ENCODE assay signal across 9 cellular contexts in the genomic region with DNA sequence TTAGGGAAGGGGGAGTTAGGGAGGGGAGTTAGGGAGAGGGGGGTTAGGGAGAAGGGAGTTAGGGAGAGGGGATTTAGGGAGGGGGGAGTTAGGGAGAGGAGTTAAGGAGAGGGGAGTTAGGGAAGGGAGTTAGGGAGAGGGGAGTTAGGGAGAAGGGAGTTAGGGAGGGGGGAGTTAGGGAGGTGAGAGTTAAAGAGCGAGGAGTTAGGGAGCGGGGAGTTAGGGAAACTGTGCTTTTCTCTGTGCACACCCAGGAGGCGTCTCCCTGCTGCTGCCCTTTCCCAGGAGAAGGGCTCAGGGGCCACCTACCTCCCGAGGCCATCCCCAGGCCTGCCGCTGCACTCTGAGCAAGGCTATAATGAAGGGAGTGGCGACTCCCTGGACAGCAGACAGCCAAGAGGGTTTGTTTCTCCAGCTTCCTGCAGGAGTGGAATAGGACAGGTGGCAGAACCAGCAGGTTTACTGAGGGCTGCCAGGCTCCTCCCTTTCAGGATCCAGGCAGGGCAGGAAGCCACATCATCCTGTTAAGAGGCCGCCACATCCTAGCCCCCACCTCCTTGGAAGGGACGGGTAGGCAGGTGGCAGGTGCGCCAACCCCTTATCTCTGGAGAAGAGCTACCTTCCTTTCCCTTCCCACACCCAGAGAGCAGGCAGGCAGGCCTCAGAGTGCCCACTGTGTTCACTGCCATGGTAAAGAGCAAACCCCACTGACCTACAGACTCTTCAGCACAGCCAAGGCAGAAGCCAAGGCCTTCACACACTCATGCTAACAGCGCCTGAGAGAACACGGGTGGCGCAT. TPM values are rescaled to one million over a fixed set of nuclear protein-coding genes. Genes with fewer than 3 reads are reported as not detected.
DNase-seq lines count a peak whose midpoint lies in the region; ATAC-seq, FAIRE-seq and TF ChIP-seq lines count a peak whose summit lies in the region.
"Had no signal": no experiment of that assay in that cellular context is flagged by ENCODE, and none has a peak within 500 bp of the region (broad histone marks: within the 10 kb centered on the region; RNA-seq: fewer than 3 reads in every experiment).

No MANE protein-coding gene starts in this region.

- H4K8ac ChIP-seq in H1 (ENCODE audit: extremely low read depth, insufficient read depth, low read length), result no peak overlapping the region

- no peak for TF ChIP-seq RAD21 in H1 (IDR thresholded peaks at IDR 0.05 in 1 of 2, conservative IDR thresholded peaks at IDR 0.05 in 1 of 2; ENCODE audit: low read depth in 2 of 2, low read length in 2 of 2)

- no peak overlapping the region for H2BK15ac ChIP-seq in H1 (ENCODE audit: low read length)

- BruUV-seq in OCI-LY7 (replicated peaks; lab: Mats Ljungman, UMichigan), result no TSS peak

- CTCF ChIA-PET in H1 (lab: Charles Lee; ENCODE audit: partially characterized antibody), result interaction anchor here (0.7 to 1.0 kb wide), 3 partner anchors 15 to 37 kb away, joined by 3 to 4 read pairs (median 4); no protein-coding TSS in a partner anchor
- CTCF ChIA-PET in OCI-LY7 (lab: Charles Lee; ENCODE audit: unreplicated experiment), result interaction anchor here (1.0 kb wide), 1 partner anchor 10 kb away, joined by 4 read pairs; no protein-coding TSS in a partner anchor

- H3K4me3 ChIP-seq in H1 (ENCODE audit: extremely low read depth in 1 of 4, insufficient read depth in 2 of 4, low read depth in 3 of 4, low read length in 4 of 4) (no peak overlapping the region), OCI-LY7 (ENCODE audit: low read depth, low read length, poor library complexity, severe bottlenecking) (no peak overlapping the region)

- H3K9ac ChIP-seq in H1 (replicated peaks in 1 of 4; ENCODE audit: extremely low read depth in 1 of 4, low read depth in 3 of 4, low read length in 3 of 4), result no peak overlapping the region

- no peak overlapping the region for H3K14ac ChIP-seq in H1 (ENCODE audit: insufficient read length)

- WGBS in H1 (ENCODE audit: extremely low coverage in 1 of 2, insufficient coverage in 1 of 2, insufficient read length in 1 of 2, insufficient replicate concordance in 2 of 2, low coverage in 1 of 2, low lambda C conversion rate in 2 of 2, missing lambda C conversion rate in 1 of 2), 2 experiments, result 96 to 100% methylated on average over 2 to 8 of the region's 12 CpGs

- intact Hi-C loops in sciatic nerve (cut with DNase I) (no loop called here), OCI-LY7 (cut with micrococcal nuclease; ENCODE audit: unreplicated experiment) (no loop called here)

- FAIRE-seq in H1 (lab: Jason Lieb, UNC), result no peak

- H3K79me2 ChIP-seq in H1 (ENCODE audit: control insufficient read depth in 1 of 2, insufficient read depth in 2 of 2, low read length in 2 of 2) (peaks cover under 1 to 7% of the 10 kb centered on the region in 2 experiments; a peak in 1 of 4 replicates), OCI-LY7 (ENCODE audit: insufficient read depth, low read depth, low read length) (peaks cover 25% of the 10 kb centered on the region)

- H3K4me1 ChIP-seq in H1 (replicated peaks in 1 of 4; ENCODE audit: control insufficient read depth in 3 of 4, insufficient read depth in 4 of 4, low read length in 3 of 4), result peaks cover 0 to 10% (median 7%) of the 10 kb centered on the region in 4 experiments; a peak in 6 of 7 replicates
- peaks cover 22% of the 10 kb centered on the region for H3K4me1 ChIP-seq in OCI-LY7 (ENCODE audit: insufficient read depth, low read length, poor library complexity, severe bottlenecking)

- H3K27ac ChIP-seq in H1 (ENCODE audit: low read depth, low read length) (no peak overlapping the region), OCI-LY7 (ENCODE audit: low read depth, low read length, poor library complexity, severe bottlenecking) (no peak overlapping the region)

- H3K23ac ChIP-seq in H1 (ENCODE audit: insufficient read length), result no peak overlapping the region

- POLR2A ChIA-PET in H1 (lab: Charles Lee; ENCODE audit: partially characterized antibody) (no interaction called here), OCI-LY7 (lab: Charles Lee) (no interaction called here)

- H3K23me2 ChIP-seq in H1 (ENCODE audit: low read depth, low read length), result peaks cover 7% of the 10 kb centered on the region

- no peaks in the 10 kb centered on the region for H3K9me3 ChIP-seq in H1 (ENCODE audit: insufficient read depth in 2 of 2, low read depth in 1 of 2, low read length in 1 of 2)
- no peaks in the 10 kb centered on the region for H3K9me3 ChIP-seq in OCI-LY7 (ENCODE audit: low read length)

- H3K36me3 ChIP-seq in H1 (ENCODE audit: control insufficient read depth in 2 of 4, insufficient read depth in 4 of 4, low read length in 3 of 4) (no peaks in the 10 kb centered on the region), OCI-LY7 (ENCODE audit: insufficient read depth, low read length) (peaks cover 8% of the 10 kb centered on the region; the same call in 1 of the 2 replicates)

- no peak overlapping the region for H4K91ac ChIP-seq in H1 (replicated peaks; ENCODE audit: insufficient read length, low read length)

- no peak overlapping the region for H3K4ac ChIP-seq in H1 (replicated peaks; ENCODE audit: insufficient read length, low read depth, low read length)

- H3K9me2 ChIP-seq in OCI-LY7 (ENCODE audit: insufficient read depth, low read length), result no peaks in the 10 kb centered on the region

- H2BK12ac ChIP-seq in H1 (ENCODE audit: low read depth, low read length), result no peak overlapping the region

- H2BK5ac ChIP-seq in H1 (ENCODE audit: low read depth, low read length), result no peak overlapping the region

- H3K27me3 ChIP-seq in H1 (replicated peaks in 1 of 4; ENCODE audit: control insufficient read depth in 3 of 4, extremely low read depth in 1 of 4, insufficient read depth in 3 of 4, low read length in 3 of 4), result peaks cover 28 to 77% (median 75%) of the 10 kb centered on the region in 4 experiments

- H3K56ac ChIP-seq in H1 (replicated peaks; ENCODE audit: insufficient read length, low read depth, low read length), result no peak overlapping the region

- no peak overlapping the region for H2BK120ac ChIP-seq in H1 (replicated peaks; ENCODE audit: low read depth, low read length)

- H2AFZ ChIP-seq in H1 (ENCODE audit: low read length) (no peak overlapping the region), OCI-LY7 (ENCODE audit: low read length) (no peak overlapping the region)

- H3K18ac ChIP-seq in H1 (ENCODE audit: extremely low read depth, low read length), result no peak overlapping the region

- no peak for TF ChIP-seq EP300 in H1 (IDR thresholded peaks at IDR 0.05; ENCODE audit: borderline replicate concordance in 1 of 2, low read depth in 2 of 2, low read length in 2 of 2)

- H4K20me1 ChIP-seq in H1 (replicated peaks in 1 of 2; ENCODE audit: control insufficient read depth in 1 of 2, insufficient read depth in 2 of 2, low read length in 2 of 2), result peaks cover 48 to 62% of the 10 kb centered on the region in 2 experiments
- 0 out of 2 replicates have a peak, but pooled peaks cover 3% of the 10 kb centered on the region for H4K20me1 ChIP-seq in OCI-LY7 (ENCODE audit: insufficient read depth, low read length)

- H2AK5ac ChIP-seq in H1 (ENCODE audit: low read depth, low read length), result no peak overlapping the region

- H4K5ac ChIP-seq in H1 (ENCODE audit: insufficient read length, low read depth, low read length), result no peak overlapping the region

- no peak overlapping the region for H2BK20ac ChIP-seq in H1 (ENCODE audit: low read length)

- peak; percentile 41 to 57 for DNase-seq in NCI-H524 (lab: John Stamatoyannopoulos, UW)
- no peak for DNase-seq in NCI-H524 treated with DMSO at 0.1 percent for 48 hours (lab: John Stamatoyannopoulos, UW)
- DNase-seq in NCI-H345 (lab: John Stamatoyannopoulos, UW), result peak; percentile 95
- DNase-seq in H1 (ENCODE audit: low read depth in 1 of 2, low spot score in 2 of 2), result no peak
- DNase-seq in sciatic nerve (ENCODE audit: low spot score), result peak; percentile 48
- no peak for DNase-seq in SW 1271 (lab: John Stamatoyannopoulos, UW)
- no peak for DNase-seq in OCI-LY7 (ENCODE audit: low spot score)
- DNase-seq: stimulated activated CD4-positive, alpha-beta T cell treated with anti-CD3 and anti-CD28 coated beads, Interleukin-1b, Interleukin-23, amount 100 ng/mL, for 48 hours had no signal

- H3K4me2 ChIP-seq in H1 (ENCODE audit: insufficient read depth in 1 of 2, low read depth in 2 of 2, low read length in 2 of 2), result no peak overlapping the region
- H3K4me2 ChIP-seq in OCI-LY7 (ENCODE audit: low read length), result no peak overlapping the region

- TF ChIP-seq POLR2A in H1 (IDR thresholded peaks at IDR 0.05; ENCODE audit: control extremely low read depth in 1 of 2, low read depth in 2 of 2, low read length in 2 of 2), result no peak

- TF ChIP-seq CTCF in H1 (IDR thresholded peaks at IDR 0.05; ENCODE audit: control extremely low read depth in 1 of 3, insufficient read depth in 1 of 3, low read depth in 1 of 3, low read length in 3 of 3) (no peak), OCI-LY7 (conservative IDR thresholded peaks at IDR 0.05; ENCODE audit: low read length) (no peak)

- peaks cover 19% of the 10 kb centered on the region for H3K79me1 ChIP-seq in H1 (ENCODE audit: low read depth, low read length)

- ATAC-seq in sciatic nerve (no peak), GM18502 (IDR thresholded peaks at IDR 0.05; ENCODE audit: poor library complexity, unreplicated experiment) (no peak)

RNA-seq across cellular contexts. Expression of a gene that starts 4.3 kb away (rescaled TPM):
- 30.7 and 32.6 TPM in 2 replicates for total RNA-seq in H1 (2021; fragmentation: NEBNext Ultra II Directional; extraction: Animal tissue kit (Norgen Biotek cat#: 25700))
- 23.0 and 28.3 TPM in 2 replicates for polyA plus RNA-seq in H1 (2011; rRNA removed)
- 19.0 TPM for polyA plus RNA-seq in H1 (2011; cell fraction: cytosol; rRNA removed)
- 28.5 TPM for polyA plus RNA-seq in H1 (2011; cell fraction: nucleus; rRNA removed)
- polyA plus RNA-seq in H1 (2012, experiment 1 of 2), result 19.2 to 24.9 TPM (median 22.0 TPM) in 4 replicates
- polyA plus RNA-seq in H1 (2012, experiment 2 of 2), result 28.3 TPM
- 21.6 TPM for polyA plus RNA-seq in H1 (2013, experiment 1 of 2)
- 24.5 TPM for polyA plus RNA-seq in H1 (2013, experiment 2 of 2)
- polyA minus RNA-seq in H1 (2011; rRNA and poly(A)+ RNA removed), result 23.3 and 23.8 TPM in 2 replicates
- polyA minus RNA-seq in H1 (2011; cell fraction: cytosol; rRNA and poly(A)+ RNA removed), result 28.7 TPM
- 13.1 TPM for polyA minus RNA-seq in H1 (2011; cell fraction: nucleus; rRNA and poly(A)+ RNA removed)
- total RNA-seq in sciatic nerve (28.9 TPM), OCI-LY7 (2022) (51.7 and 60.5 TPM in 2 replicates)
- total RNA-seq in OCI-LY7 (2014; rRNA removed; shearing (Covaris generic)), result 36.3 and 37.2 TPM in 2 replicates

RNA-seq across cellular contexts. Expression of a gene that starts 18.7 kb away (rescaled TPM):
- 2.5 and 3.5 TPM in 2 replicates for total RNA-seq in H1 (2021; fragmentation: NEBNext Ultra II Directional; extraction: Animal tissue kit (Norgen Biotek cat#: 25700))
- 1.5 and 2.1 TPM in 2 replicates for polyA plus RNA-seq in H1 (2011; rRNA removed)
- 1.1 TPM for polyA plus RNA-seq in H1 (2011; cell fraction: cytosol; rRNA removed)
- polyA plus RNA-seq in H1 (2011; cell fraction: nucleus; rRNA removed), result 1.8 TPM
- polyA plus RNA-seq in H1 (2012, experiment 1 of 2), result 1.4 to 2.4 TPM (median 1.9 TPM) in 4 replicates
- polyA plus RNA-seq in H1 (2012, experiment 2 of 2), result 2.1 TPM
- polyA plus RNA-seq in H1 (2013, experiment 1 of 2), result 0.83 TPM
- polyA plus RNA-seq in H1 (2013, experiment 2 of 2), result 0.87 TPM
- polyA minus RNA-seq in H1 (2011; rRNA and poly(A)+ RNA removed), result 0.44 and 0.49 TPM in 2 replicates
- 0.95 TPM for polyA minus RNA-seq in H1 (2011; cell fraction: cytosol; rRNA and poly(A)+ RNA removed)
- 1.3 TPM for polyA minus RNA-seq in H1 (2011; cell fraction: nucleus; rRNA and poly(A)+ RNA removed)
- 22.6 TPM for total RNA-seq in sciatic nerve
- not detected in 2 replicates for total RNA-seq in OCI-LY7 (2014; rRNA removed; shearing (Covaris generic))
- not detected in 2 replicates for total RNA-seq in OCI-LY7 (2022)

RNA-seq across cellular contexts. Expression of a gene that starts 25.5 kb away (rescaled TPM):
- total RNA-seq in H1 (2021; fragmentation: NEBNext Ultra II Directional; extraction: Animal tissue kit (Norgen Biotek cat#: 25700)), result 53.8 and 56.1 TPM in 2 replicates
- 61.6 and 87.5 TPM in 2 replicates for polyA plus RNA-seq in H1 (2011; rRNA removed)
- 27.3 TPM for polyA plus RNA-seq in H1 (2011; cell fraction: cytosol; rRNA removed)
- polyA plus RNA-seq in H1 (2011; cell fraction: nucleus; rRNA removed), result 94.7 TPM
- polyA plus RNA-seq in H1 (2012, experiment 1 of 2), result 60.4 to 89.3 TPM (median 80.4 TPM) in 4 replicates
- 91.4 TPM for polyA plus RNA-seq in H1 (2012, experiment 2 of 2)
- 75.5 TPM for polyA plus RNA-seq in H1 (2013, experiment 1 of 2)
- 60.2 TPM for polyA plus RNA-seq in H1 (2013, experiment 2 of 2)
- polyA minus RNA-seq in H1 (2011; rRNA and poly(A)+ RNA removed), result 39.2 and 40.3 TPM in 2 replicates
- polyA minus RNA-seq in H1 (2011; cell fraction: cytosol; rRNA and poly(A)+ RNA removed), result 57.8 TPM
- polyA minus RNA-seq in H1 (2011; cell fraction: nucleus; rRNA and poly(A)+ RNA removed), result 38.8 TPM
- total RNA-seq in sciatic nerve, result 147 TPM
- 0.88 TPM in 1 of 2 replicates, not detected in the other for total RNA-seq in OCI-LY7 (2014; rRNA removed; shearing (Covaris generic))
- 1.3 and 1.7 TPM in 2 replicates for total RNA-seq in OCI-LY7 (2022)

Comparison
In these comparisons a context has a peak if more than half of its experiments do, and no peak if none do; other contexts are left out.
1. DNase-seq: peak in NCI-H524 (2 of 2), NCI-H345 (single experiment) and sciatic nerve (single experiment); none in NCI-H524 treated with DMSO at 0.1 percent for 48 hours (single experiment), H1 (0 of 2), SW 1271 (0 of 2) and OCI-LY7 (single experiment).
2. RNA of a gene that starts 25.5 kb away (total RNA-seq): 147 TPM in sciatic nerve (single experiment) and 53.8 to 56.1 TPM in H1; 0.88 to 1.7 TPM in OCI-LY7; every median in the first group is over 10 times any median in the second.